ENCODE assay signal across 6 cellular contexts in genomic region chr19:11420429-11420893, GRCh38.
DNase-seq lines count a peak whose midpoint lies in the region; ATAC-seq and TF ChIP-seq lines count a peak whose summit lies in the region.

No MANE protein-coding gene starts in this region.

- H3K9me3 Mint-ChIP-seq in stimulated activated effector memory CD8-positive, alpha-beta T cell treated with anti-CD3 and anti-CD28 coated beads, Interleukin-12 subunit alpha, Interleukin-12 subunit beta, amount 100 ng/mL, for 72 hours, result no peaks in the 10 kb centered on the region

- no peak for ATAC-seq in stimulated activated effector memory CD8-positive, alpha-beta T cell treated with anti-CD3 and anti-CD28 coated beads, Interleukin-12 subunit alpha, Interleukin-12 subunit beta, amount 100 ng/mL, for 72 hours
- ATAC-seq in GM18867 (IDR thresholded peaks at IDR 0.05; ENCODE audit: unreplicated experiment), result no peak

- peak overlapping the region; percentile 15 to 40 for H3K4me3 ChIP-seq in foreskin fibroblast (ENCODE audit: low read depth in 1 of 2, low read length in 2 of 2)

- peak overlapping the region; percentile 73 for H3K4me3 Mint-ChIP-seq in stimulated activated effector memory CD8-positive, alpha-beta T cell treated with anti-CD3 and anti-CD28 coated beads, Interleukin-12 subunit alpha, Interleukin-12 subunit beta, amount 100 ng/mL, for 72 hours

- DNase-seq in NCI-H510A (lab: John Stamatoyannopoulos, UW) (peak; percentile 30), foreskin fibroblast (peak; percentile 18 to 52), DMS153 (lab: John Stamatoyannopoulos, UW) (no peak), putamen (ENCODE audit: low spot score) (no peak)
- DNase-seq in stimulated activated effector memory CD8-positive, alpha-beta T cell treated with anti-CD3 and anti-CD28 coated beads, Interleukin-12 subunit alpha, Interleukin-12 subunit beta, amount 100 ng/mL, for 72 hours (ENCODE audit: low spot score in 2 of 2), result no peak

- peaks cover 47% of the 10 kb centered on the region for H3K4me1 Mint-ChIP-seq in stimulated activated effector memory CD8-positive, alpha-beta T cell treated with anti-CD3 and anti-CD28 coated beads, Interleukin-12 subunit alpha, Interleukin-12 subunit beta, amount 100 ng/mL, for 72 hours

- no peak overlapping the region for H3K27ac Mint-ChIP-seq in stimulated activated effector memory CD8-positive, alpha-beta T cell treated with anti-CD3 and anti-CD28 coated beads, Interleukin-12 subunit alpha, Interleukin-12 subunit beta, amount 100 ng/mL, for 72 hours

- no peaks in the 10 kb centered on the region for H3K36me3 Mint-ChIP-seq in stimulated activated effector memory CD8-positive, alpha-beta T cell treated with anti-CD3 and anti-CD28 coated beads, Interleukin-12 subunit alpha, Interleukin-12 subunit beta, amount 100 ng/mL, for 72 hours

- no peak for TF ChIP-seq CTCF in foreskin fibroblast (IDR thresholded peaks at IDR 0.05; ENCODE audit: low read depth, low read length)

Comparison
In these comparisons a context has a peak if more than half of its experiments do, and no peak if none do; other contexts are left out.
1. DNase-seq: peak in NCI-H510A (single experiment) and foreskin fibroblast (2 of 2); none in stimulated activated effector memory CD8-positive, alpha-beta T cell treated with anti-CD3 and anti-CD28 coated beads, Interleukin-12 subunit alpha, Interleukin-12 subunit beta, amount 100 ng/mL, for 72 hours (0 of 2), DMS153 (single experiment) and putamen (single experiment).